In the genomic region with DNA sequence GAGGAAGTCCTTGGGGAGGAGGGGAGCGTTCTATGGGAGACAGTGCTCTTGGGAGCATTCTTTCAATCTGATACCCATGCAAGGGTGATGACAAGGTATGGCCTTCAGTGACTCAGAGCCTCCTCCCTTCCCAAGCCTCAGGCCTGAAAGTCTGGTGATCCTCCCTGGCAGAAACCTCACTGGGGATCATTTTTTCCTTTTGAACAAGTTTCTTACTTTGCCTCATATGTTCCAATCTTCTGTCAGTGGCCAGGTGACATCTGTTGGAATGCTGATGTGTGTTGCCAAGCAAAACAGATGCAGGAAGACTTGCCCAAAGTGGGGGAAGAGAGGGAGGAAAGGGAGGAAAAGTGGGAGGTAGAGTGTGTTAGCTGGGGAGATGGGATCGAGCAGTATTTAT, we compare ENCODE assay signal across 14 cellular contexts.
DNase-seq lines count a peak whose midpoint lies in the region; ATAC-seq and TF ChIP-seq lines count a peak whose summit lies in the region.
"Had no signal": no experiment of that assay in that cellular context is flagged by ENCODE, and none has a peak within 500 bp of the region (broad histone marks: within the 10 kb centered on the region; RNA-seq: fewer than 3 reads in every experiment).

No MANE protein-coding gene starts in this region.

- no peaks in the 10 kb centered on the region for H3K9me3 Mint-ChIP-seq in chondrocyte (ENCODE audit: low read depth)
- H3K9me3 Mint-ChIP-seq: activated T-cell treated with anti-CD3 and anti-CD28 coated beads, Interleukin-2, amount 50 U/mL, for 4 hours; natural killer cell treated with Interleukin-12 subunit alpha and Interleukin-12 subunit beta and Interleukin-15 and Interleukin-18, amount 100 ng/mL, for 72 hours had no signal

- DNase-seq in ACHN = peak; percentile 45
- no peak for DNase-seq in chondrocyte (ENCODE audit: low spot score)
- DNase-seq in lower lobe of right lung = no peak
- DNase-seq in NCI-H524 treated with DMSO at 0.1 percent for 48 hours (lab: John Stamatoyannopoulos, UW) = no peak
- no peak for DNase-seq in NCI-H748 (lab: John Stamatoyannopoulos, UW; ENCODE audit: unreplicated experiment)
- DNase-seq: activated T-cell treated with anti-CD3 and anti-CD28 coated beads, Interleukin-2, amount 50 U/mL, for 4 hours; NCI-H146; Peyer's patch; stimulated activated CD4-positive, alpha-beta T cell treated with anti-CD3 and anti-CD28 coated beads, Interleukin-4, amount 100 ng/mL, for 1 hour had no signal

- no peak for TF ChIP-seq RAD21 in Ishikawa (IDR thresholded peaks at IDR 0.05; ENCODE audit: low read depth)

- no peaks in the 10 kb centered on the region for H3K27me3 Mint-ChIP-seq in chondrocyte (ENCODE audit: low read depth)
- H3K27me3 Mint-ChIP-seq: natural killer cell treated with Interleukin-12 subunit alpha and Interleukin-12 subunit beta and Interleukin-15 and Interleukin-18, amount 100 ng/mL, for 72 hours had no signal

- H3K4me3 Mint-ChIP-seq in chondrocyte (ENCODE audit: unreplicated experiment) = no peak overlapping the region
- H3K4me3 Mint-ChIP-seq: activated T-cell treated with anti-CD3 and anti-CD28 coated beads, Interleukin-2, amount 50 U/mL, for 4 hours; natural killer cell treated with Interleukin-12 subunit alpha and Interleukin-12 subunit beta and Interleukin-15 and Interleukin-18, amount 100 ng/mL, for 72 hours had no signal

- H3K36me3 Mint-ChIP-seq in chondrocyte (ENCODE audit: low read depth) = no peaks in the 10 kb centered on the region
- H3K36me3 Mint-ChIP-seq: natural killer cell treated with Interleukin-12 subunit alpha and Interleukin-12 subunit beta and Interleukin-15 and Interleukin-18, amount 100 ng/mL, for 72 hours had no signal

- H3K27ac Mint-ChIP-seq in chondrocyte (ENCODE audit: unreplicated experiment) = peak overlapping the region; percentile 96
- H3K27ac Mint-ChIP-seq: natural killer cell treated with Interleukin-12 subunit alpha and Interleukin-12 subunit beta and Interleukin-15 and Interleukin-18, amount 100 ng/mL, for 72 hours had no signal

- H3K4me3 ChIP-seq in lower lobe of right lung = no peak overlapping the region
- H3K4me3 ChIP-seq: Peyer's patch had no signal

- TF ChIP-seq CTCF in chondrocyte (IDR thresholded peaks at IDR 0.05) (no peak), lower lobe of right lung (IDR thresholded peaks at IDR 0.05) (no peak)

- peak; percentile 26; the same call in 1 of the 2 replicates for TF ChIP-seq EP300 in Ishikawa (IDR thresholded peaks at IDR 0.05; ENCODE audit: borderline replicate concordance)

- H3K27ac ChIP-seq in lower lobe of right lung = peak overlapping the region; percentile 66
- H3K27ac ChIP-seq: Peyer's patch, VCaP had no signal

- ATAC-seq in lower lobe of right lung (peak; percentile 16 to 23), GM18907 (IDR thresholded peaks at IDR 0.05; ENCODE audit: unreplicated experiment) (no peak), GM21576 (IDR thresholded peaks at IDR 0.05; ENCODE audit: unreplicated experiment) (no peak)
- ATAC-seq: activated T-cell treated with anti-CD3 and anti-CD28 coated beads, Interleukin-2, amount 50 U/mL, for 4 hours; natural killer cell treated with Interleukin-12 subunit alpha and Interleukin-12 subunit beta and Interleukin-15 and Interleukin-18, amount 100 ng/mL, for 72 hours had no signal

- intact Hi-C loops in lower lobe of right lung (cut with DNase I) = no loop called here

- no peaks in the 10 kb centered on the region for H3K36me3 ChIP-seq in lower lobe of right lung

- peaks cover 45% of the 10 kb centered on the region for H3K4me1 ChIP-seq in lower lobe of right lung
- H3K4me1 ChIP-seq: Peyer's patch had no signal

- in situ Hi-C loops in ACHN (cut with HindIII; ENCODE audit: low pct_ligation_motif_present, low pct_unique_long_range_greater_than_20kb, low sequenced_read_pairs) = no loop called here

- H3K9me3 ChIP-seq in lower lobe of right lung = no peaks in the 10 kb centered on the region
- H3K9me3 ChIP-seq: Peyer's patch had no signal

- no peaks in the 10 kb centered on the region for H3K27me3 ChIP-seq in lower lobe of right lung (ENCODE audit: low read depth)
- H3K27me3 ChIP-seq: Peyer's patch had no signal

- H3K4me1 Mint-ChIP-seq in chondrocyte (ENCODE audit: low read depth) = peaks cover 71% of the 10 kb centered on the region

TF ChIP-seq in Ishikawa, 13 proteins besides CTCF, POLR2A, EP300 and RAD21:
- no peak for TF ChIP-seq TAF1 (IDR thresholded peaks at IDR 0.05; ENCODE audit: low read depth)
- TF ChIP-seq, protein P1, sequence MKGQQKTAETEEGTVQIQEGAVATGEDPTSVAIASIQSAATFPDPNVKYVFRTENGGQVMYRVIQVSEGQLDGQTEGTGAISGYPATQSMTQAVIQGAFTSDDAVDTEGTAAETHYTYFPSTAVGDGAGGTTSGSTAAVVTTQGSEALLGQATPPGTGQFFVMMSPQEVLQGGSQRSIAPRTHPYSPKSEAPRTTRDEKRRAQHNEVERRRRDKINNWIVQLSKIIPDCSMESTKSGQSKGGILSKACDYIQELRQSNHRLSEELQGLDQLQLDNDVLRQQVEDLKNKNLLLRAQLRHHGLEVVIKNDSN (IDR thresholded peaks at IDR 0.05) = no peak
- no peak for TF ChIP-seq TEAD4 (IDR thresholded peaks at IDR 0.05)
- TF ChIP-seq YY1 (IDR thresholded peaks at IDR 0.05; ENCODE audit: low read depth) = no peak
- no peak for TF ChIP-seq CREB1 (IDR thresholded peaks at IDR 0.05; ENCODE audit: low read depth)
- TF ChIP-seq CEBPB (IDR thresholded peaks at IDR 0.05) = no peak
- no peak for TF ChIP-seq TCF12 (IDR thresholded peaks at IDR 0.05; ENCODE audit: low read depth)
- no peak for TF ChIP-seq NFIC (IDR thresholded peaks at IDR 0.05)
- TF ChIP-seq FOXM1 (IDR thresholded peaks at IDR 0.05; ENCODE audit: borderline replicate concordance, low read depth) = no peak
- no peak for TF ChIP-seq EGR1 (IDR thresholded peaks at IDR 0.05)

Comparison
In these comparisons a context has a peak if more than half of its experiments do, and no peak if none do; other contexts are left out.
1. ATAC-seq: peak in lower lobe of right lung (2 of 2); none in GM18907 (single experiment) and GM21576 (single experiment).